In the genomic region with DNA sequence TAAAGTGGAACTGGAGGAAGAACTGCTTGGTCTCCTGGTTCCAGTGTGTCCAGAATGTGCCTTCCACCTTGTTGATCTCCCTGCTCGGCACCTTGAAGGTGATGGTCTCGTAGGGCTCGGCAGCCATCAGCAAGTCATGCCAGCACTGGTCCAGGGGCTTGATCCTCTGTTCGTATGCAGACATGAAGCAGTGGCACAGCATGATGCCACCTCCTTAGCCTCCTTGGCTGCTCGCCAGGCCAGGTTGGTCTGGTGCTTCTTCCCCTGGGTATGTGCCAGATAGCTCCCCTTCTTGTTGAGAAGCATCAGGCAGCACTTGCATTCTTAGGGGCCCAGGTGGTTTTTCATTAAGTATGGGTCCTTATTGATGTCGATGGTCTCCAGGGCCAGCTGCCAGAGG, we compare ENCODE assay signal across 23 cellular contexts.
"Had no signal": no experiment of that assay in that cellular context is flagged by ENCODE, and none has a peak within 500 bp of the region (broad histone marks: within the 10 kb centered on the region; RNA-seq: fewer than 3 reads in every experiment).

No MANE protein-coding gene starts in this region.

- FAIRE-seq: small intestine had no signal

- H3K4me3 Mint-ChIP-seq: activated CD4-positive, alpha-beta memory T cell treated with anti-CD3 and anti-CD28 coated beads for 36 hours; activated naive CD4-positive, alpha-beta T cell treated with anti-CD3 and anti-CD28 coated beads for 36 hours; activated naive CD8-positive, alpha-beta T cell treated with anti-CD3 and anti-CD28 coated beads, Interleukin-2, amount 50 U/mL, for 24 hours; mesothelial cell of epicardium; natural killer cell treated with Interleukin-12 subunit alpha and Interleukin-12 subunit beta and Interleukin-15 and Interleukin-18, amount 100 ng/mL, for 72 hours; WTC11 had no signal

- H3K36me3 ChIP-seq: brain microvascular endothelial cell, colonic mucosa, lower lobe of right lung, neutrophil, right lobe of liver, upper lobe of left lung had no signal

- H3K9ac ChIP-seq: parathyroid adenoma had no signal

- H3K4me1 Mint-ChIP-seq: activated naive CD8-positive, alpha-beta T cell treated with anti-CD3 and anti-CD28 coated beads, Interleukin-2, amount 50 U/mL, for 24 hours; mesothelial cell of epicardium had no signal

- H3K36me3 Mint-ChIP-seq: mesothelial cell of epicardium had no signal

- H3K27ac Mint-ChIP-seq: activated CD4-positive, alpha-beta memory T cell treated with anti-CD3 and anti-CD28 coated beads for 36 hours; activated naive CD4-positive, alpha-beta T cell treated with anti-CD3 and anti-CD28 coated beads for 36 hours; activated naive CD8-positive, alpha-beta T cell treated with anti-CD3 and anti-CD28 coated beads, Interleukin-2, amount 50 U/mL, for 24 hours; mesothelial cell of epicardium; natural killer cell treated with Interleukin-12 subunit alpha and Interleukin-12 subunit beta and Interleukin-15 and Interleukin-18, amount 100 ng/mL, for 72 hours; WTC11 had no signal

- H3K4me3 ChIP-seq: colonic mucosa, lower lobe of right lung, right lobe of liver, testis, upper lobe of left lung had no signal

- ATAC-seq: activated naive CD8-positive, alpha-beta T cell treated with anti-CD3 and anti-CD28 coated beads, Interleukin-2, amount 50 U/mL, for 24 hours; lower lobe of right lung; natural killer cell treated with Interleukin-12 subunit alpha and Interleukin-12 subunit beta and Interleukin-15 and Interleukin-18, amount 100 ng/mL, for 72 hours; right lobe of liver; WTC11 had no signal

- H3K27ac ChIP-seq: brain microvascular endothelial cell, colonic mucosa, lower lobe of right lung, neutrophil, parathyroid adenoma, right lobe of liver, testis, upper lobe of left lung had no signal

- H3K9me3 ChIP-seq: colonic mucosa, neutrophil, right lobe of liver, testis, upper lobe of left lung had no signal

- H3K4me1 ChIP-seq: colonic mucosa, lower lobe of right lung, parathyroid adenoma, right lobe of liver, testis, upper lobe of left lung had no signal

- DNase-seq: activated CD4-positive, alpha-beta memory T cell treated with anti-CD3 and anti-CD28 coated beads for 36 hours; activated CD4-positive, alpha-beta T cell treated with anti-CD3 and anti-CD28 coated beads for 4 hours; activated naive CD4-positive, alpha-beta T cell treated with anti-CD3 and anti-CD28 coated beads for 36 hours; activated naive CD8-positive, alpha-beta T cell treated with anti-CD3 and anti-CD28 coated beads, Interleukin-2, amount 50 U/mL, for 24 hours; activated T-cell treated with anti-CD3 and anti-CD28 coated beads, Interleukin-2, amount 50 U/mL, for 1 hour; anterior cingulate cortex; brain microvascular endothelial cell; central memory CD4-positive, alpha-beta T cell; foreskin melanocyte; glutamatergic neuron; hippocampal formation; lower lobe of right lung; right lobe of liver; small intestine; stimulated activated CD4-positive, alpha-beta T cell treated with anti-CD3 and anti-CD28 coated beads, Interleukin-4, amount 100 ng/mL, for 1 hour; testis; upper lobe of left lung had no signal
